ENCODE assay signal across 1 cellular context in genomic region chr3:123314409-123315270, GRCh38.
TF ChIP-seq lines count a peak whose summit lies in the region.

No MANE protein-coding gene starts in this region.

TF ChIP-seq in HCT116, 20 proteins besides CTCF, POLR2A, EP300 and RAD21 (continued from another document):
- no peak for TF ChIP-seq ZBTB33 (IDR thresholded peaks at IDR 0.05; ENCODE audit: extremely low read depth, insufficient replicate concordance, low read length)
- no peak for TF ChIP-seq EZH2phosphoT487 (IDR thresholded peaks at IDR 0.05; ENCODE audit: borderline replicate concordance)
- TF ChIP-seq FOSL1 (IDR thresholded peaks at IDR 0.05; ENCODE audit: low read depth), result no peak
